32 cellular contexts compared by ENCODE assay signal in genomic region chr10:133370026-133370786, GRCh38. TPM values are rescaled to one million over a fixed set of nuclear protein-coding genes. Genes with fewer than 3 reads are reported as not detected.
DNase-seq lines count a peak whose midpoint lies in the region; ATAC-seq and TF ChIP-seq lines count a peak whose summit lies in the region.
"Had no signal": no experiment of that assay in that cellular context is flagged by ENCODE, and none has a peak within 500 bp of the region (broad histone marks: within the 10 kb centered on the region; RNA-seq: fewer than 3 reads in every experiment).

No MANE protein-coding gene starts in this region.

- H3K4me1 ChIP-seq in breast epithelium = no peaks in the 10 kb centered on the region

- no peaks in the 10 kb centered on the region for H3K9me3 Mint-ChIP-seq in natural killer cell
- H3K9me3 Mint-ChIP-seq in natural killer cell treated with Interleukin-12 subunit alpha and Interleukin-12 subunit beta and Interleukin-15 and Interleukin-18, amount 100 ng/mL, for 72 hours = no peaks in the 10 kb centered on the region
- no peaks in the 10 kb centered on the region for H3K9me3 Mint-ChIP-seq in activated T-helper 1 cell treated with anti-CD3 and anti-CD28 coated beads, Interleukin-12 subunit alpha, Interleukin-12 subunit beta, Interleukin-2, Interleukin-4 antibody, amounts not matched to agents 30 ng/mL and 10 ng/mL and 1 ng/mL, durations not matched to agents 14 hours and 24 hours and 36 hours
- H3K9me3 Mint-ChIP-seq: activated naive CD8-positive, alpha-beta T cell treated with anti-CD3 and anti-CD28 coated beads, Interleukin-2, amount 10 ng/mL, durations not matched to agents 7 days and 5 days; mesothelial cell of epicardium had no signal

- H3K4me3 Mint-ChIP-seq in natural killer cell = peak overlapping the region; percentile 9
- H3K4me3 Mint-ChIP-seq in natural killer cell treated with Interleukin-12 subunit alpha and Interleukin-12 subunit beta and Interleukin-15 and Interleukin-18, amount 100 ng/mL, for 72 hours = no peak overlapping the region
- H3K4me3 Mint-ChIP-seq in activated T-helper 1 cell treated with anti-CD3 and anti-CD28 coated beads, Interleukin-12 subunit alpha, Interleukin-12 subunit beta, Interleukin-2, Interleukin-4 antibody, amounts not matched to agents 30 ng/mL and 10 ng/mL and 1 ng/mL, durations not matched to agents 14 hours and 24 hours and 36 hours = peak overlapping the region; percentile 51
- H3K4me3 Mint-ChIP-seq: activated naive CD8-positive, alpha-beta T cell treated with anti-CD3 and anti-CD28 coated beads, Interleukin-2, amount 10 ng/mL, durations not matched to agents 7 days and 5 days had no signal

- TF ChIP-seq POLR2A in breast epithelium (IDR thresholded peaks at IDR 0.05) = no peak

- H3K4me3 ChIP-seq in breast epithelium = no peak overlapping the region
- H3K4me3 ChIP-seq: ascending aorta, gastroesophageal sphincter, left ventricle myocardium inferior, SJSA1 had no signal

- no peaks in the 10 kb centered on the region for H3K36me3 ChIP-seq in breast epithelium

- no peak overlapping the region for H3K27ac ChIP-seq in breast epithelium
- H3K27ac ChIP-seq: ascending aorta, gastroesophageal sphincter, left ventricle myocardium inferior, SJSA1 had no signal

- in situ Hi-C loops in GM13977 (cut with MboI; ENCODE audit: low pct_unique_long_range_greater_than_20kb, low sequenced_read_pairs, unreplicated experiment) = no loop called here

- DNase-seq in natural killer cell (no peak), myocyte (ENCODE audit: low read depth) (peak; percentile 91), NCI-H1417 (lab: John Stamatoyannopoulos, UW) (no peak), GM13977 (ENCODE audit: low spot score) (no peak), breast epithelium (ENCODE audit: low spot score in 2 of 2) (no peak)
- no peak for DNase-seq in natural killer cell treated with Interleukin-12 subunit alpha and Interleukin-12 subunit beta and Interleukin-15 and Interleukin-18, amount 100 ng/mL, for 72 hours (ENCODE audit: low spot score)
- no peak for DNase-seq in activated T-helper 1 cell treated with anti-CD3 and anti-CD28 coated beads, Interleukin-12 subunit alpha, Interleukin-12 subunit beta, Interleukin-2, Interleukin-4 antibody, amounts not matched to agents 30 ng/mL and 10 ng/mL and 1 ng/mL, durations not matched to agents 14 hours and 24 hours and 36 hours (ENCODE audit: low spot score)
- DNase-seq: ACHN; activated CD4-positive, alpha-beta T cell treated with anti-CD3 and anti-CD28 coated beads, Interleukin-2, amount 50 U/mL, for 48 hours; activated CD4-positive, CD25-positive, alpha-beta regulatory T cell; activated CD8-positive, alpha-beta memory T cell treated with anti-CD3 and anti-CD28 coated beads, Interleukin-2, amount 50 U/mL, for 48 hours; activated effector memory CD4-positive, alpha-beta T cell treated with Interleukin-2 at 50 U/mL for 16 hours; activated naive CD8-positive, alpha-beta T cell treated with anti-CD3 and anti-CD28 coated beads, Interleukin-2, amount 10 ng/mL, durations not matched to agents 7 days and 5 days; caudate nucleus; dermis blood vessel endothelial cell; DND-41; hippocampal formation; left ventricle myocardium inferior; NCI-H1092 treated with DMSO at 0.1 percent for 48 hours; NCI-H1930; posterior cingulate gyrus; stimulated activated CD4-positive, alpha-beta T cell treated with anti-CD3 and anti-CD28 coated beads, Interleukin-12 subunit alpha, Interleukin-12 subunit beta, amount 100 ng/mL, for 4 hours; stimulated activated CD4-positive, alpha-beta T cell treated with anti-CD3 and anti-CD28 coated beads, Interleukin-4, amount 100 ng/mL, for 1 hour; trophoblast cell had no signal

- intact Hi-C loops in natural killer cell (cut with micrococcal nuclease) = no loop called here
- intact Hi-C loops in activated T-helper 1 cell treated with anti-CD3 and anti-CD28 coated beads, Interleukin-12 subunit alpha, Interleukin-12 subunit beta, Interleukin-2, Interleukin-4 antibody, amounts not matched to agents 30 ng/mL and 10 ng/mL and 1 ng/mL, durations not matched to agents 14 hours and 24 hours and 36 hours (cut with micrococcal nuclease) = loop anchor here (10.0 kb wide), 2 partner anchors 915 to 1185 kb away; partner anchors contain the start of gene DPYSL4
- intact Hi-C loops in breast epithelium (cut with DNase I; ENCODE audit: low total_unique reads) = no loop called here

- H3K9me3 ChIP-seq in breast epithelium = no peaks in the 10 kb centered on the region
- H3K9me3 ChIP-seq: ascending aorta, gastroesophageal sphincter, left ventricle myocardium inferior, right lobe of liver, SJSA1 had no signal

- ATAC-seq in natural killer cell (no peak), HG02981 (IDR thresholded peaks at IDR 0.05; ENCODE audit: unreplicated experiment) (no peak)
- ATAC-seq in natural killer cell treated with Interleukin-12 subunit alpha and Interleukin-12 subunit beta and Interleukin-15 and Interleukin-18, amount 100 ng/mL, for 72 hours = no peak
- ATAC-seq: gastroesophageal sphincter, right lobe of liver had no signal

- H3K27ac Mint-ChIP-seq in natural killer cell = no peak overlapping the region
- H3K27ac Mint-ChIP-seq in natural killer cell treated with Interleukin-12 subunit alpha and Interleukin-12 subunit beta and Interleukin-15 and Interleukin-18, amount 100 ng/mL, for 72 hours = no peak overlapping the region
- no peak overlapping the region for H3K27ac Mint-ChIP-seq in activated T-helper 1 cell treated with anti-CD3 and anti-CD28 coated beads, Interleukin-12 subunit alpha, Interleukin-12 subunit beta, Interleukin-2, Interleukin-4 antibody, amounts not matched to agents 30 ng/mL and 10 ng/mL and 1 ng/mL, durations not matched to agents 14 hours and 24 hours and 36 hours
- H3K27ac Mint-ChIP-seq: activated naive CD8-positive, alpha-beta T cell treated with anti-CD3 and anti-CD28 coated beads, Interleukin-2, amount 10 ng/mL, durations not matched to agents 7 days and 5 days; mesothelial cell of epicardium had no signal

- no peaks in the 10 kb centered on the region for H3K27me3 ChIP-seq in breast epithelium
- H3K27me3 ChIP-seq: ascending aorta, gastroesophageal sphincter, right lobe of liver, SJSA1 had no signal

- H3K4me1 Mint-ChIP-seq in natural killer cell = peaks cover 0 to 10% of the 10 kb centered on the region in 2 donors
- H3K4me1 Mint-ChIP-seq in natural killer cell treated with Interleukin-12 subunit alpha and Interleukin-12 subunit beta and Interleukin-15 and Interleukin-18, amount 100 ng/mL, for 72 hours (ENCODE audit: low read depth in 2 of 2) = peaks cover 6% of the 10 kb centered on the region in 2 donors
- peaks cover 5% of the 10 kb centered on the region for H3K4me1 Mint-ChIP-seq in activated T-helper 1 cell treated with anti-CD3 and anti-CD28 coated beads, Interleukin-12 subunit alpha, Interleukin-12 subunit beta, Interleukin-2, Interleukin-4 antibody, amounts not matched to agents 30 ng/mL and 10 ng/mL and 1 ng/mL, durations not matched to agents 14 hours and 24 hours and 36 hours (ENCODE audit: low read depth)

- no peaks in the 10 kb centered on the region for H3K27me3 Mint-ChIP-seq in natural killer cell (ENCODE audit: low read depth in 2 of 2)
- no peaks in the 10 kb centered on the region for H3K27me3 Mint-ChIP-seq in natural killer cell treated with Interleukin-12 subunit alpha and Interleukin-12 subunit beta and Interleukin-15 and Interleukin-18, amount 100 ng/mL, for 72 hours
- peaks cover 7% of the 10 kb centered on the region for H3K27me3 Mint-ChIP-seq in activated T-helper 1 cell treated with anti-CD3 and anti-CD28 coated beads, Interleukin-12 subunit alpha, Interleukin-12 subunit beta, Interleukin-2, Interleukin-4 antibody, amounts not matched to agents 30 ng/mL and 10 ng/mL and 1 ng/mL, durations not matched to agents 14 hours and 24 hours and 36 hours (ENCODE audit: insufficient read depth)

- TF ChIP-seq CTCF in natural killer cell (IDR thresholded peaks at IDR 0.05) (no peak), GM13977 (IDR thresholded peaks at IDR 0.05; ENCODE audit: extremely low read depth, insufficient read depth, missing control alignments) (no peak), breast epithelium (IDR thresholded peaks at IDR 0.05) (no peak)

- no peaks in the 10 kb centered on the region for H3K36me3 Mint-ChIP-seq in natural killer cell
- no peaks in the 10 kb centered on the region for H3K36me3 Mint-ChIP-seq in natural killer cell treated with Interleukin-12 subunit alpha and Interleukin-12 subunit beta and Interleukin-15 and Interleukin-18, amount 100 ng/mL, for 72 hours
- peaks cover 12% of the 10 kb centered on the region for H3K36me3 Mint-ChIP-seq in activated T-helper 1 cell treated with anti-CD3 and anti-CD28 coated beads, Interleukin-12 subunit alpha, Interleukin-12 subunit beta, Interleukin-2, Interleukin-4 antibody, amounts not matched to agents 30 ng/mL and 10 ng/mL and 1 ng/mL, durations not matched to agents 14 hours and 24 hours and 36 hours (ENCODE audit: low read depth)

RNA-seq across cellular contexts. Expression of gene ECHS1, which starts 2.9 kb away (rescaled TPM):
- total RNA-seq in natural killer cell (10 to 100 TPM; 17.7 to 21.3 (median 19.9) TPM), myocyte (324 and 382 TPM in 2 replicates), breast epithelium (100 to 1,000 TPM in 1 of 3 donors, 10 to 100 TPM in 2; 71.8 to 165 (median 84.2) TPM)
- 10 to 100 TPM; 44.5 to 52.7 TPM for total RNA-seq in natural killer cell treated with Interleukin-12 subunit alpha and Interleukin-12 subunit beta and Interleukin-15 and Interleukin-18, amount 100 ng/mL, for 72 hours
- 69.3 and 69.6 TPM in 2 replicates for total RNA-seq in activated T-helper 1 cell treated with anti-CD3 and anti-CD28 coated beads, Interleukin-12 subunit alpha, Interleukin-12 subunit beta, Interleukin-2, Interleukin-4 antibody, amounts not matched to agents 30 ng/mL and 10 ng/mL and 1 ng/mL, durations not matched to agents 14 hours and 24 hours and 36 hours
- 189 TPM for polyA plus RNA-seq in myocyte (2012)

RNA-seq across cellular contexts. Expression of gene PAOX, which starts 8.9 kb away (rescaled TPM):
- 1 to 10 TPM; 4.2 to 5.8 (median 5.5) TPM for total RNA-seq in natural killer cell
- total RNA-seq in natural killer cell treated with Interleukin-12 subunit alpha and Interleukin-12 subunit beta and Interleukin-15 and Interleukin-18, amount 100 ng/mL, for 72 hours = 1 to 10 TPM; 2.0 to 2.1 TPM
- total RNA-seq in activated T-helper 1 cell treated with anti-CD3 and anti-CD28 coated beads, Interleukin-12 subunit alpha, Interleukin-12 subunit beta, Interleukin-2, Interleukin-4 antibody, amounts not matched to agents 30 ng/mL and 10 ng/mL and 1 ng/mL, durations not matched to agents 14 hours and 24 hours and 36 hours = 6.6 and 7.5 TPM in 2 replicates
- total RNA-seq in myocyte = 4.2 and 5.9 TPM in 2 replicates
- 3.7 TPM for polyA plus RNA-seq in myocyte (2012)
- total RNA-seq in breast epithelium = 10 to 100 TPM in 1 of 3 donors, 1 to 10 TPM in 2; 7.5 to 10.5 (median 8.6) TPM

RNA-seq across cellular contexts. Expression of gene FUOM, which starts 12.4 kb away (rescaled TPM):
- total RNA-seq in natural killer cell = 1 to 10 TPM; 7.6 to 9.5 (median 7.9) TPM
- total RNA-seq in natural killer cell treated with Interleukin-12 subunit alpha and Interleukin-12 subunit beta and Interleukin-15 and Interleukin-18, amount 100 ng/mL, for 72 hours = 10 to 100 TPM; 11.5 to 11.8 TPM
- total RNA-seq in activated T-helper 1 cell treated with anti-CD3 and anti-CD28 coated beads, Interleukin-12 subunit alpha, Interleukin-12 subunit beta, Interleukin-2, Interleukin-4 antibody, amounts not matched to agents 30 ng/mL and 10 ng/mL and 1 ng/mL, durations not matched to agents 14 hours and 24 hours and 36 hours = 45.4 and 51.8 TPM in 2 replicates
- 8.2 and 9.8 TPM in 2 replicates for total RNA-seq in myocyte
- polyA plus RNA-seq in myocyte (2012) = 12.7 TPM
- total RNA-seq in breast epithelium = 10 to 100 TPM; 13.8 to 31.5 (median 31.2) TPM
- polyA plus RNA-seq: neural cell had no signal

RNA-seq across cellular contexts. Expression of gene PRAP1, which starts 23.0 kb away (rescaled TPM):
- not detected for total RNA-seq in natural killer cell
- total RNA-seq in natural killer cell treated with Interleukin-12 subunit alpha and Interleukin-12 subunit beta and Interleukin-15 and Interleukin-18, amount 100 ng/mL, for 72 hours = not detected
- total RNA-seq in activated T-helper 1 cell treated with anti-CD3 and anti-CD28 coated beads, Interleukin-12 subunit alpha, Interleukin-12 subunit beta, Interleukin-2, Interleukin-4 antibody, amounts not matched to agents 30 ng/mL and 10 ng/mL and 1 ng/mL, durations not matched to agents 14 hours and 24 hours and 36 hours = not detected in 2 replicates
- total RNA-seq in myocyte = not detected in 2 replicates
- not detected for polyA plus RNA-seq in myocyte (2012)
- not detected for total RNA-seq in breast epithelium
- total RNA-seq: activated naive CD8-positive, alpha-beta T cell treated with anti-CD3 and anti-CD28 coated beads, Interleukin-2, amount 10 ng/mL, durations not matched to agents 7 days and 5 days; ascending aorta; dermis blood vessel endothelial cell; gastroesophageal sphincter; left ventricle myocardium inferior; SJSA1 had no signal
- polyA plus RNA-seq: BJ, neural cell had no signal

RNA-seq across cellular contexts. Expression of gene MTG1, which starts 23.8 kb away (rescaled TPM):
- total RNA-seq in natural killer cell (10 to 100 TPM; 64.3 to 76.3 (median 67.1) TPM), myocyte (24.8 and 27.2 TPM in 2 replicates), breast epithelium (10 to 100 TPM; 22.9 to 56.4 (median 37.0) TPM)
- total RNA-seq in natural killer cell treated with Interleukin-12 subunit alpha and Interleukin-12 subunit beta and Interleukin-15 and Interleukin-18, amount 100 ng/mL, for 72 hours = 100 to 1,000 TPM in 1 of 2 donors, 10 to 100 TPM in 1; 44.2 to 105 TPM
- total RNA-seq in activated T-helper 1 cell treated with anti-CD3 and anti-CD28 coated beads, Interleukin-12 subunit alpha, Interleukin-12 subunit beta, Interleukin-2, Interleukin-4 antibody, amounts not matched to agents 30 ng/mL and 10 ng/mL and 1 ng/mL, durations not matched to agents 14 hours and 24 hours and 36 hours = 64.9 and 67.9 TPM in 2 replicates
- polyA plus RNA-seq in myocyte (2012) = 37.2 TPM
